In genomic region chr3:147412917-147413711, GRCh38 we compare ENCODE assay signal across 10 cellular contexts. TPM values are rescaled to one million over a fixed set of nuclear protein-coding genes. Genes with fewer than 3 reads are reported as not detected.
DNase-seq lines count a peak whose midpoint lies in the region; ATAC-seq, FAIRE-seq and TF ChIP-seq lines count a peak whose summit lies in the region.
"Had no signal": no experiment of that assay in that cellular context is flagged by ENCODE, and none has a peak within 500 bp of the region (broad histone marks: within the 10 kb centered on the region; RNA-seq: fewer than 3 reads in every experiment).

No MANE protein-coding gene starts in this region.

- H3K9me3 ChIP-seq in ascending aorta (peaks cover 0 to 4% of the 10 kb centered on the region in 2 donors), iPS-20b (ENCODE audit: insufficient read depth, low read depth, low read length) (no peaks in the 10 kb centered on the region), stomach smooth muscle (ENCODE audit: control insufficient read depth in 2 of 2, low read length in 2 of 2) (peaks cover 10 to 12% of the 10 kb centered on the region in 2 donors)

- peak overlapping the region; percentile 52 for H3K4me3 Mint-ChIP-seq in activated CD8-positive, alpha-beta memory T cell treated with anti-CD3 and anti-CD28 coated beads, Interleukin-2, amount 10 ng/mL, durations not matched to agents 7 days and 5 days

- peaks cover 9% of the 10 kb centered on the region for H3K36me3 Mint-ChIP-seq in activated CD8-positive, alpha-beta memory T cell treated with anti-CD3 and anti-CD28 coated beads, Interleukin-2, amount 10 ng/mL, durations not matched to agents 7 days and 5 days

- no peak for FAIRE-seq in HTR-8/SVneo (lab: Jason Lieb, UNC)

- peak overlapping the region; percentile 28; the same call in 1 of the 2 replicates for H3K9ac ChIP-seq in iPS-20b (ENCODE audit: low read depth, low read length)
- H3K9ac ChIP-seq in stomach smooth muscle (ENCODE audit: low read length in 2 of 2): no peak overlapping the region

- H3K4me1 ChIP-seq in ascending aorta (peaks cover 9% of the 10 kb centered on the region in 2 donors), iPS-20b (ENCODE audit: insufficient read depth, low read length) (peaks cover 12% of the 10 kb centered on the region; the same call in 1 of the 2 replicates), stomach smooth muscle (ENCODE audit: control insufficient read depth, insufficient read depth, low read length) (peaks cover 25% of the 10 kb centered on the region)

- H3K27ac ChIP-seq in ascending aorta (no peak overlapping the region), iPS-20b (ENCODE audit: low read length) (no peak overlapping the region), stomach smooth muscle (ENCODE audit: low read length) (no peak overlapping the region)

- CTCF ChIA-PET in activated CD8-positive, alpha-beta memory T cell treated with anti-CD3 and anti-CD28 coated beads, Interleukin-2, amount 10 ng/mL, durations not matched to agents 7 days and 5 days (lab: Charles Lee): interaction anchor here (1.3 kb wide), 1 partner anchor 9 kb away, joined by 3 read pairs; no protein-coding TSS in a partner anchor

- H3K4me1 Mint-ChIP-seq in activated CD8-positive, alpha-beta memory T cell treated with anti-CD3 and anti-CD28 coated beads, Interleukin-2, amount 10 ng/mL, durations not matched to agents 7 days and 5 days: peaks cover 9% of the 10 kb centered on the region

- no peak for DNase-seq in activated CD8-positive, alpha-beta memory T cell treated with anti-CD3 and anti-CD28 coated beads, Interleukin-2, amount 10 ng/mL, durations not matched to agents 7 days and 5 days
- no peak for DNase-seq in activated CD8-positive, alpha-beta memory T cell treated with anti-CD3 and anti-CD28 coated beads, Interleukin-2, amount 50 U/mL, for 48 hours
- DNase-seq in ascending aorta (ENCODE audit: low spot score in 2 of 2): no peak
- no peak for DNase-seq in HTR-8/SVneo (ENCODE audit: insufficient read length, low spot score)
- no peak for DNase-seq in inferior parietal cortex (ENCODE audit: extremely low spot score)
- DNase-seq: activated CD4-positive, CD25-positive, alpha-beta regulatory T cell treated with anti-CD3 and anti-CD28 coated beads, Interleukin-2, amount 50 U/mL, for 72 hours had no signal

- intact Hi-C loops in ascending aorta (cut with DNase I): no loop called here

- H3K36me3 ChIP-seq in ascending aorta (no peaks in the 10 kb centered on the region), iPS-20b (ENCODE audit: insufficient read depth, low read depth, low read length) (no peaks in the 10 kb centered on the region), stomach smooth muscle (ENCODE audit: control insufficient read depth in 2 of 2, insufficient read depth in 2 of 2, low read length in 2 of 2) (no peaks in the 10 kb centered on the region)

- H3K27me3 ChIP-seq in ascending aorta (peaks cover 40% of the 10 kb centered on the region), iPS-20b (ENCODE audit: insufficient read depth, low read length) (peaks cover 100% of the 10 kb centered on the region), stomach smooth muscle (ENCODE audit: control insufficient read depth in 1 of 2, insufficient read depth in 2 of 2, low read length in 2 of 2) (peaks cover 72 to 96% of the 10 kb centered on the region in 2 donors)

- H3K4me3 ChIP-seq in ascending aorta (peak overlapping the region; percentile 26 to 31), iPS-20b (ENCODE audit: low read length) (peak overlapping the region; percentile 58), stomach smooth muscle (ENCODE audit: low read length in 2 of 2) (peak overlapping the region; percentile 7 to 60)

- H3K9me3 Mint-ChIP-seq in activated CD8-positive, alpha-beta memory T cell treated with anti-CD3 and anti-CD28 coated beads, Interleukin-2, amount 10 ng/mL, durations not matched to agents 7 days and 5 days (ENCODE audit: low read depth): peaks cover 7% of the 10 kb centered on the region

- ATAC-seq in activated CD8-positive, alpha-beta memory T cell treated with anti-CD3 and anti-CD28 coated beads, Interleukin-2, amount 10 ng/mL, durations not matched to agents 7 days and 5 days: no peak
- ATAC-seq in HG02973 (IDR thresholded peaks at IDR 0.05; ENCODE audit: unreplicated experiment): no peak
- ATAC-seq: HCT116 had no signal

- peak overlapping the region; percentile 57 for H3K27ac Mint-ChIP-seq in activated CD8-positive, alpha-beta memory T cell treated with anti-CD3 and anti-CD28 coated beads, Interleukin-2, amount 10 ng/mL, durations not matched to agents 7 days and 5 days

- no peak for TF ChIP-seq CTCF in ascending aorta (IDR thresholded peaks at IDR 0.05)

- peaks cover 83% of the 10 kb centered on the region for H3K27me3 Mint-ChIP-seq in activated CD8-positive, alpha-beta memory T cell treated with anti-CD3 and anti-CD28 coated beads, Interleukin-2, amount 10 ng/mL, durations not matched to agents 7 days and 5 days

RNA-seq across cellular contexts. Expression of gene ZIC1, which starts 3.9 kb away (rescaled TPM):
- not detected for total RNA-seq in activated CD8-positive, alpha-beta memory T cell treated with anti-CD3 and anti-CD28 coated beads, Interleukin-2, amount 10 ng/mL, durations not matched to agents 7 days and 5 days
- total RNA-seq in ascending aorta: 1.5 TPM

RNA-seq across cellular contexts. Expression of gene ZIC4, which starts 6.8 kb away (rescaled TPM):
- total RNA-seq in activated CD8-positive, alpha-beta memory T cell treated with anti-CD3 and anti-CD28 coated beads, Interleukin-2, amount 10 ng/mL, durations not matched to agents 7 days and 5 days: not detected
- total RNA-seq in ascending aorta: not detected
